Comparison of ENCODE assay signal across 11 cellular contexts in the genomic region with DNA sequence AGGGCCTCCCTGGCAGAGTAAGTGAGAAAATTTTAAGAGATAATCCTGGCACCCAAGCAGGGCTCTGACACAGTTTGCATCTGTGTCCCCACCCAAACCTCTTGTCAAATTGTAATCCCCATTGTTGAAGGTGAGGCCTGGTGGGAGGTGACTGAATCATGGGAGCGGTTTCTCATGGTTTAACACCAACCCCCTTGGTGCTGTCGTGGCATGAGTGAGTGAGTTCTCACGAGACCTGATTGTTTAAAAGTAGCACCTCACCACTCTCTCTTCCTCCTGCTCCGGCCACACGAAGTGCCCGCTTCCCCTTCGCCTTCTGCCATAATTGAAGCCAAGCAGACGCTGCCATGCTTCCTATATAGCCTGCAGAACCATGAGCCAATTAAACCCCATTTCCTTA.
DNase-seq lines count a peak whose midpoint lies in the region; ATAC-seq and TF ChIP-seq lines count a peak whose summit lies in the region.
"Had no signal": no experiment of that assay in that cellular context is flagged by ENCODE, and none has a peak within 500 bp of the region (broad histone marks: within the 10 kb centered on the region; RNA-seq: fewer than 3 reads in every experiment).

No MANE protein-coding gene starts in this region.

- ATAC-seq in GM19035 (IDR thresholded peaks at IDR 0.05; ENCODE audit: unreplicated experiment) (peak; percentile 79), HG02588 (IDR thresholded peaks at IDR 0.05; ENCODE audit: unreplicated experiment) (peak; percentile 45), HG03521 (IDR thresholded peaks at IDR 0.05; ENCODE audit: unreplicated experiment) (peak; percentile 77), GM19328 (IDR thresholded peaks at IDR 0.05; ENCODE audit: unreplicated experiment) (no peak), GM18858 (IDR thresholded peaks at IDR 0.05; ENCODE audit: unreplicated experiment) (no peak)
- ATAC-seq in natural killer cell treated with Interleukin-12 subunit alpha and Interleukin-12 subunit beta and Interleukin-15 and Interleukin-18, amount 100 ng/mL, for 72 hours = peak; percentile 52 to 70

- no peaks in the 10 kb centered on the region for H3K27me3 ChIP-seq in dorsolateral prefrontal cortex

- intact Hi-C loops in dorsolateral prefrontal cortex (cut with DNase I) = no loop called here

- H3K4me1 Mint-ChIP-seq in natural killer cell treated with Interleukin-12 subunit alpha and Interleukin-12 subunit beta and Interleukin-15 and Interleukin-18, amount 100 ng/mL, for 72 hours (ENCODE audit: low read depth in 2 of 2) = peaks cover 34 to 50% of the 10 kb centered on the region in 2 donors
- H3K4me1 Mint-ChIP-seq in activated CD4-positive, alpha-beta memory T cell treated with anti-CD3 and anti-CD28 coated beads, Interleukin-2, amount 10 ng/mL, durations not matched to agents 7 days and 5 days = peaks cover 7% of the 10 kb centered on the region

- CTCF ChIA-PET in activated CD4-positive, alpha-beta memory T cell treated with anti-CD3 and anti-CD28 coated beads, Interleukin-2, amount 10 ng/mL, durations not matched to agents 7 days and 5 days (lab: Charles Lee) = no interaction called here

- no peak overlapping the region for H3K4me3 ChIP-seq in dorsolateral prefrontal cortex

- DNase-seq in natural killer cell treated with Interleukin-12 subunit alpha and Interleukin-12 subunit beta and Interleukin-15 and Interleukin-18, amount 100 ng/mL, for 72 hours (ENCODE audit: low spot score) = peak; percentile 61
- no peak for DNase-seq in dorsolateral prefrontal cortex
- no peak for DNase-seq in activated CD4-positive, alpha-beta memory T cell treated with anti-CD3 and anti-CD28 coated beads, Interleukin-2, amount 10 ng/mL, durations not matched to agents 7 days and 5 days
- DNase-seq: activated CD4-positive, alpha-beta T cell treated with anti-CD3 and anti-CD28 coated beads, Interleukin-2, amount 10 ng/mL, durations not matched to agents 7 days and 5 days; NCI-H2029; Right ventricle myocardium superior had no signal

- H3K4me3 Mint-ChIP-seq in natural killer cell treated with Interleukin-12 subunit alpha and Interleukin-12 subunit beta and Interleukin-15 and Interleukin-18, amount 100 ng/mL, for 72 hours = no peak overlapping the region
- H3K4me3 Mint-ChIP-seq in activated CD4-positive, alpha-beta memory T cell treated with anti-CD3 and anti-CD28 coated beads, Interleukin-2, amount 10 ng/mL, durations not matched to agents 7 days and 5 days = no peak overlapping the region
- H3K4me3 Mint-ChIP-seq: activated CD4-positive, alpha-beta T cell treated with anti-CD3 and anti-CD28 coated beads, Interleukin-2, amount 10 ng/mL, durations not matched to agents 7 days and 5 days had no signal

- no peak for TF ChIP-seq CTCF in dorsolateral prefrontal cortex (IDR thresholded peaks at IDR 0.05 in 54 of 56, conservative IDR thresholded peaks at IDR 0.05 in 2 of 56; ENCODE audit: low read depth in 1 of 56, partially characterized antibody in 56 of 56)

- POLR2A ChIA-PET in activated CD4-positive, alpha-beta memory T cell treated with anti-CD3 and anti-CD28 coated beads, Interleukin-2, amount 10 ng/mL, durations not matched to agents 7 days and 5 days (lab: Charles Lee) = no interaction called here

- H3K36me3 Mint-ChIP-seq in natural killer cell treated with Interleukin-12 subunit alpha and Interleukin-12 subunit beta and Interleukin-15 and Interleukin-18, amount 100 ng/mL, for 72 hours = no peaks in the 10 kb centered on the region
- peaks cover 5% of the 10 kb centered on the region for H3K36me3 Mint-ChIP-seq in activated CD4-positive, alpha-beta memory T cell treated with anti-CD3 and anti-CD28 coated beads, Interleukin-2, amount 10 ng/mL, durations not matched to agents 7 days and 5 days (ENCODE audit: low read depth)

- H3K27ac ChIP-seq in dorsolateral prefrontal cortex = no peak overlapping the region

- no peaks in the 10 kb centered on the region for H3K9me3 Mint-ChIP-seq in natural killer cell treated with Interleukin-12 subunit alpha and Interleukin-12 subunit beta and Interleukin-15 and Interleukin-18, amount 100 ng/mL, for 72 hours
- no peaks in the 10 kb centered on the region for H3K9me3 Mint-ChIP-seq in activated CD4-positive, alpha-beta memory T cell treated with anti-CD3 and anti-CD28 coated beads, Interleukin-2, amount 10 ng/mL, durations not matched to agents 7 days and 5 days

- no peaks in the 10 kb centered on the region for H3K27me3 Mint-ChIP-seq in natural killer cell treated with Interleukin-12 subunit alpha and Interleukin-12 subunit beta and Interleukin-15 and Interleukin-18, amount 100 ng/mL, for 72 hours
- H3K27me3 Mint-ChIP-seq in activated CD4-positive, alpha-beta memory T cell treated with anti-CD3 and anti-CD28 coated beads, Interleukin-2, amount 10 ng/mL, durations not matched to agents 7 days and 5 days = no peaks in the 10 kb centered on the region
- H3K27me3 Mint-ChIP-seq: activated CD4-positive, alpha-beta T cell treated with anti-CD3 and anti-CD28 coated beads, Interleukin-2, amount 10 ng/mL, durations not matched to agents 7 days and 5 days had no signal

- H3K27ac Mint-ChIP-seq in natural killer cell treated with Interleukin-12 subunit alpha and Interleukin-12 subunit beta and Interleukin-15 and Interleukin-18, amount 100 ng/mL, for 72 hours = peak overlapping the region in 1 of 2 donors; percentile 13
- H3K27ac Mint-ChIP-seq in activated CD4-positive, alpha-beta memory T cell treated with anti-CD3 and anti-CD28 coated beads, Interleukin-2, amount 10 ng/mL, durations not matched to agents 7 days and 5 days = no peak overlapping the region
- H3K27ac Mint-ChIP-seq: activated CD4-positive, alpha-beta T cell treated with anti-CD3 and anti-CD28 coated beads, Interleukin-2, amount 10 ng/mL, durations not matched to agents 7 days and 5 days had no signal

Comparison
In these comparisons a context has a peak if more than half of its experiments do, and no peak if none do; other contexts are left out.
1. ATAC-seq: peak in GM19035 (single experiment), HG02588 (single experiment), HG03521 (single experiment) and natural killer cell treated with Interleukin-12 subunit alpha and Interleukin-12 subunit beta and Interleukin-15 and Interleukin-18, amount 100 ng/mL, for 72 hours (2 of 2); none in GM19328 (single experiment) and GM18858 (single experiment).